ENCODE assay signal across 1 cellular context in genomic region chr5:147610798-147611197, GRCh38.
TF ChIP-seq lines count a peak whose summit lies in the region.

No MANE protein-coding gene starts in this region.

TF ChIP-seq in H1, 55 proteins besides CTCF, POLR2A, EP300 and RAD21 (continued from another document):
- no peak for TF ChIP-seq E2F6 (IDR thresholded peaks at IDR 0.05)
- TF ChIP-seq SP4 (IDR thresholded peaks at IDR 0.05; ENCODE audit: low read length): no peak
- no peak for TF ChIP-seq RXRA (IDR thresholded peaks at IDR 0.05; ENCODE audit: insufficient read depth, low read depth, low read length)
- TF ChIP-seq CBX5 (IDR thresholded peaks at IDR 0.05; ENCODE audit: low read depth, low read length): no peak
- no peak for TF ChIP-seq JUND (IDR thresholded peaks at IDR 0.05; ENCODE audit: low read length)
- TF ChIP-seq CREB1 (IDR thresholded peaks at IDR 0.05): no peak
- TF ChIP-seq GTF2F1 (IDR thresholded peaks at IDR 0.05; ENCODE audit: borderline replicate concordance, low read depth, low read length): no peak
